ENCODE assay signal across 1 cellular context in genomic region chr16:30011505-30012480, GRCh38.
TF ChIP-seq lines count a peak whose summit lies in the region.

No MANE protein-coding gene starts in this region.

TF ChIP-seq in HEK293, 187 proteins besides CTCF, POLR2A, EP300 and RAD21 (continued from another document):
- no peak for TF ChIP-seq ZNF677 (tag by site-specific recombination; IDR thresholded peaks at IDR 0.05)
- TF ChIP-seq GLIS1 (tag by site-specific recombination; IDR thresholded peaks at IDR 0.05): no peak; the same call in 1 of the 2 replicates
- TF ChIP-seq KLF1 (tag by site-specific recombination; IDR thresholded peaks at IDR 0.05): 0 out of 2 replicates have a peak, but pooled peaks have one; percentile 8
- TF ChIP-seq ZNF335 (tag by site-specific recombination; conservative IDR thresholded peaks at IDR 0.05): no peak; the same call in 1 of the 2 replicates
- no peak for TF ChIP-seq ZNF24 (tag by site-specific recombination; IDR thresholded peaks at IDR 0.05)
- no peak for TF ChIP-seq ZNF121 (tag by site-specific recombination; IDR thresholded peaks at IDR 0.05)
- no peak for TF ChIP-seq ZNF404 (tag by site-specific recombination; IDR thresholded peaks at IDR 0.05)
- TF ChIP-seq GLIS2 (tag by site-specific recombination; IDR thresholded peaks at IDR 0.05): peak; percentile 58; the same call in 1 of the 2 replicates
TF ChIP-seq in HEK293: peak in this region for 9.
